Comparison of ENCODE assay signal across 1 cellular context in the genomic region with DNA sequence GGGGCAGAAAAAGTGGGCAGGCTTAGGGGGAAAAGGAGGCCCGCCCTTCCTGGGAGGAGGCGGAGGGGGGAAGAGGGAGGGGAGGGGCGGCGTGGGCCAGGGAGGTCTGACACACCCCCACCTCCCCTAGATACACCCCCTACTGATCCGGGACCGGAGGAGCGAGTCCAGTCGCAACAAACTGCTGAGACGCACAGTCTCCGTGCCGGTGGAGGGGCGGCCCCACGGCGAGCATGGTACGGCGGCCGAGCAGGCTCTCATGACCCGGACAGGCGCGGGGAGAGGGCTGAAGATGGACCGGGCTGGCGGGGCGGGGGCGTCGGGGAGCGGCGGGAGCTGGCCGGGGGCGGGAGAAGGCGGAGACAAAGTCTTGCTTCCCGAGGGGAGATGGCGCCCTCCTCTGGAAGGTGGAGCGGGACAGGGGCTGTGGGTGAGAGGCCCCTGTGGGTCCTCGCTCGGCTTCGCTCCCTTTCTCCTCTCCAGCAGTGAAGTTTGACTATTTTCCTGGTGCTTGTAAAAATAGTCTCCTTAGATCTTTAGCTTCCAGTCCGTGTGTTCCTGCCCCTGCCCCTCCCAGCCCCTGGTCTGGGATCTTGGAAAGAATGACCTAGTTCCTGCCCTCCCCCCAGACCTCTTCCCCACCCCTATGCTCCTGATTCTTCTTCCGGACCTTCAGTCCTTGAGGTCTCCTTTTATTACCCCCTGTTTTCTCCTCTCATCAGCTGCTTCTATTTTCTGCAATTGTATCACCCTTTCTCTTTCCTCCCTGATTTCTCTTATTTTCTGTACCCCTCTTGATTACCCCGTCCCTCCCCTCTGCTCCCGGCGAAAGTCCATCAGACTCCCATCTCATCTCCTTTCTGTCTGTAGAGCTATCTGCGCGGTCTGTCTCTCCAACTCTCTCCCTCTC.
A peak's percentile ranks its signal among the peaks of the same experiment; 100 is the strongest.
TF ChIP-seq lines count a peak whose summit lies in the region.

No MANE protein-coding gene starts in this region.

TF ChIP-seq in HepG2, 621 proteins besides CTCF, POLR2A, EP300 and RAD21 (continued from another document and continues in another):
- TF ChIP-seq, protein P1, sequence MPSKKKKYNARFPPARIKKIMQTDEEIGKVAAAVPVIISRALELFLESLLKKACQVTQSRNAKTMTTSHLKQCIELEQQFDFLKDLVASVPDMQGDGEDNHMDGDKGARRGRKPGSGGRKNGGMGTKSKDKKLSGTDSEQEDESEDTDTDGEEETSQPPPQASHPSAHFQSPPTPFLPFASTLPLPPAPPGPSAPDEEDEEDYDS (CRISPR knock-in tag; IDR thresholded peaks at IDR 0.05), result peak; percentile 28; the same call in 1 of the 2 replicates
- TF ChIP-seq MXI1 (IDR thresholded peaks at IDR 0.05; ENCODE audit: borderline replicate concordance, low read depth, low read length) (peak; percentile 70; the same call in 1 of the 3 replicates), SRSF1 (optimal IDR thresholded peaks at IDR 0.05; ENCODE audit: low read depth, low read length) (peak; percentile 69), HNRNPH1 (optimal IDR thresholded peaks at IDR 0.05; ENCODE audit: low read depth, low read length) (no peak), MIER2 (CRISPR knock-in tag; IDR thresholded peaks at IDR 0.05) (peak; percentile 52; the same call in 1 of the 2 replicates), ZNF382 (CRISPR knock-in tag; IDR thresholded peaks at IDR 0.05; ENCODE audit: borderline replicate concordance) (no peak), TAF15 (IDR thresholded peaks at IDR 0.05; ENCODE audit: low read depth, low read length, poor library complexity, severe bottlenecking) (no peak), TEAD3 (CRISPR knock-in tag; optimal IDR thresholded peaks at IDR 0.05; ENCODE audit: borderline replicate concordance) (peak; percentile 75), MIER3 (CRISPR knock-in tag; IDR thresholded peaks at IDR 0.05; ENCODE audit: borderline replicate concordance) (peak; percentile 42; the same call in 1 of the 2 replicates), KAT2B (IDR thresholded peaks at IDR 0.05; ENCODE audit: borderline replicate concordance, low read depth, low read length) (no peak), NFKB2 (CRISPR knock-in tag; IDR thresholded peaks at IDR 0.05; ENCODE audit: borderline replicate concordance) (peak; percentile 87; the same call in 1 of the 2 replicates), ZFAT (CRISPR knock-in tag; conservative IDR thresholded peaks at IDR 0.05) (no peak), ZNF260 (CRISPR knock-in tag; IDR thresholded peaks at IDR 0.05; ENCODE audit: borderline replicate concordance, low read depth) (no peak), ZNF343 (CRISPR knock-in tag; IDR thresholded peaks at IDR 0.05) (no peak), RFX3 (CRISPR knock-in tag; IDR thresholded peaks at IDR 0.05) (peak; percentile 10; the same call in 1 of the 2 replicates), ZFYVE20 (CRISPR knock-in tag; IDR thresholded peaks at IDR 0.05; ENCODE audit: borderline replicate concordance, low read depth) (no peak), ZNF329 (CRISPR knock-in tag; IDR thresholded peaks at IDR 0.05; ENCODE audit: low read depth) (no peak), ZNF121 (CRISPR knock-in tag; IDR thresholded peaks at IDR 0.05) (0 out of 2 replicates have a peak, but pooled peaks have one; percentile 22), THAP11 (CRISPR knock-in tag; IDR thresholded peaks at IDR 0.05) (peak; percentile 74), ADNP (CRISPR knock-in tag; IDR thresholded peaks at IDR 0.05) (no peak), MED1 (CRISPR knock-in tag; IDR thresholded peaks at IDR 0.05) (peak; percentile 57; the same call in 1 of the 2 replicates), MATR3 (CRISPR knock-in tag; IDR thresholded peaks at IDR 0.05) (no peak), KLF9 (CRISPR knock-in tag; IDR thresholded peaks at IDR 0.05; ENCODE audit: low read depth) (0 out of 2 replicates have a peak, but pooled peaks have one; percentile 19), ATF7-NPFF (CRISPR knock-in tag; IDR thresholded peaks at IDR 0.05; ENCODE audit: low read depth) (peak; percentile 65; the same call in 1 of the 2 replicates), ZNF629 (CRISPR knock-in tag; conservative IDR thresholded peaks at IDR 0.05) (no peak), RFX1 (IDR thresholded peaks at IDR 0.05) (no peak), ZNF256 (CRISPR knock-in tag; conservative IDR thresholded peaks at IDR 0.05) (no peak), ZNF350 (CRISPR knock-in tag; IDR thresholded peaks at IDR 0.05; ENCODE audit: borderline replicate concordance, low read depth) (no peak; the same call in 1 of the 2 replicates), PHF21A (CRISPR knock-in tag; IDR thresholded peaks at IDR 0.05) (no peak), DMAP1 (CRISPR knock-in tag; IDR thresholded peaks at IDR 0.05) (0 out of 2 replicates have a peak, but pooled peaks have one; percentile 68), ETV6 (CRISPR knock-in tag; conservative IDR thresholded peaks at IDR 0.05) (no peak; the same call in 1 of the 2 replicates), ZNF24 (IDR thresholded peaks at IDR 0.05) (no peak), ZC3H13 (CRISPR knock-in tag; IDR thresholded peaks at IDR 0.05) (peak; percentile 41; the same call in 1 of the 2 replicates), TP53 (CRISPR knock-in tag; conservative IDR thresholded peaks at IDR 0.05) (no peak), MBD4 (IDR thresholded peaks at IDR 0.05; ENCODE audit: borderline replicate concordance, low read length) (no peak), PHF20 (CRISPR knock-in tag; IDR thresholded peaks at IDR 0.05) (peak; percentile 70; the same call in 1 of the 2 replicates)
- TF ChIP-seq, protein P2, sequence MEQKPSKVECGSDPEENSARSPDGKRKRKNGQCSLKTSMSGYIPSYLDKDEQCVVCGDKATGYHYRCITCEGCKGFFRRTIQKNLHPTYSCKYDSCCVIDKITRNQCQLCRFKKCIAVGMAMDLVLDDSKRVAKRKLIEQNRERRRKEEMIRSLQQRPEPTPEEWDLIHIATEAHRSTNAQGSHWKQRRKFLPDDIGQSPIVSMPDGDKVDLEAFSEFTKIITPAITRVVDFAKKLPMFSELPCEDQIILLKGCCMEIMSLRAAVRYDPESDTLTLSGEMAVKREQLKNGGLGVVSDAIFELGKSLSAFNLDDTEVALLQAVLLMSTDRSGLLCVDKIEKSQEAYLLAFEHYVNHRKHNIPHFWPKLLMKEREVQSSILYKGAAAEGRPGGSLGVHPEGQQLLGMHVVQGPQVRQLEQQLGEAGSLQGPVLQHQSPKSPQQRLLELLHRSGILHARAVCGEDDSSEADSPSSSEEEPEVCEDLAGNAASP (CRISPR knock-in tag; IDR thresholded peaks at IDR 0.05; ENCODE audit: borderline replicate concordance), result peak; percentile 53
- TF ChIP-seq, protein P3, sequence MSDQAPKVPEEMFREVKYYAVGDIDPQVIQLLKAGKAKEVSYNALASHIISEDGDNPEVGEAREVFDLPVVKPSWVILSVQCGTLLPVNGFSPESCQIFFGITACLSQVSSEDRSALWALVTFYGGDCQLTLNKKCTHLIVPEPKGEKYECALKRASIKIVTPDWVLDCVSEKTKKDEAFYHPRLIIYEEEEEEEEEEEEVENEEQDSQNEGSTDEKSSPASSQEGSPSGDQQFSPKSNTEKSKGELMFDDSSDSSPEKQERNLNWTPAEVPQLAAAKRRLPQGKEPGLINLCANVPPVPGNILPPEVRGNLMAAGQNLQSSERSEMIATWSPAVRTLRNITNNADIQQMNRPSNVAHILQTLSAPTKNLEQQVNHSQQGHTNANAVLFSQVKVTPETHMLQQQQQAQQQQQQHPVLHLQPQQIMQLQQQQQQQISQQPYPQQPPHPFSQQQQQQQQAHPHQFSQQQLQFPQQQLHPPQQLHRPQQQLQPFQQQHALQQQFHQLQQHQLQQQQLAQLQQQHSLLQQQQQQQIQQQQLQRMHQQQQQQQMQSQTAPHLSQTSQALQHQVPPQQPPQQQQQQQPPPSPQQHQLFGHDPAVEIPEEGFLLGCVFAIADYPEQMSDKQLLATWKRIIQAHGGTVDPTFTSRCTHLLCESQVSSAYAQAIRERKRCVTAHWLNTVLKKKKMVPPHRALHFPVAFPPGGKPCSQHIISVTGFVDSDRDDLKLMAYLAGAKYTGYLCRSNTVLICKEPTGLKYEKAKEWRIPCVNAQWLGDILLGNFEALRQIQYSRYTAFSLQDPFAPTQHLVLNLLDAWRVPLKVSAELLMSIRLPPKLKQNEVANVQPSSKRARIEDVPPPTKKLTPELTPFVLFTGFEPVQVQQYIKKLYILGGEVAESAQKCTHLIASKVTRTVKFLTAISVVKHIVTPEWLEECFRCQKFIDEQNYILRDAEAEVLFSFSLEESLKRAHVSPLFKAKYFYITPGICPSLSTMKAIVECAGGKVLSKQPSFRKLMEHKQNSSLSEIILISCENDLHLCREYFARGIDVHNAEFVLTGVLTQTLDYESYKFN (CRISPR knock-in tag; conservative IDR thresholded peaks at IDR 0.05), result no peak
- TF ChIP-seq, protein P4, sequence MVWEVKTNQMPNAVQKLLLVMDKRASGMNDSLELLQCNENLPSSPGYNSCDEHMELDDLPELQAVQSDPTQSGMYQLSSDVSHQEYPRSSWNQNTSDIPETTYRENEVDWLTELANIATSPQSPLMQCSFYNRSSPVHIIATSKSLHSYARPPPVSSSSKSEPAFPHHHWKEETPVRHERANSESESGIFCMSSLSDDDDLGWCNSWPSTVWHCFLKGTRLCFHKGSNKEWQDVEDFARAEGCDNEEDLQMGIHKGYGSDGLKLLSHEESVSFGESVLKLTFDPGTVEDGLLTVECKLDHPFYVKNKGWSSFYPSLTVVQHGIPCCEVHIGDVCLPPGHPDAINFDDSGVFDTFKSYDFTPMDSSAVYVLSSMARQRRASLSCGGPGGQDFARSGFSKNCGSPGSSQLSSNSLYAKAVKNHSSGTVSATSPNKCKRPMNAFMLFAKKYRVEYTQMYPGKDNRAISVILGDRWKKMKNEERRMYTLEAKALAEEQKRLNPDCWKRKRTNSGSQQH (CRISPR knock-in tag; IDR thresholded peaks at IDR 0.05; ENCODE audit: low read depth), result no peak
- TF ChIP-seq, protein P5, sequence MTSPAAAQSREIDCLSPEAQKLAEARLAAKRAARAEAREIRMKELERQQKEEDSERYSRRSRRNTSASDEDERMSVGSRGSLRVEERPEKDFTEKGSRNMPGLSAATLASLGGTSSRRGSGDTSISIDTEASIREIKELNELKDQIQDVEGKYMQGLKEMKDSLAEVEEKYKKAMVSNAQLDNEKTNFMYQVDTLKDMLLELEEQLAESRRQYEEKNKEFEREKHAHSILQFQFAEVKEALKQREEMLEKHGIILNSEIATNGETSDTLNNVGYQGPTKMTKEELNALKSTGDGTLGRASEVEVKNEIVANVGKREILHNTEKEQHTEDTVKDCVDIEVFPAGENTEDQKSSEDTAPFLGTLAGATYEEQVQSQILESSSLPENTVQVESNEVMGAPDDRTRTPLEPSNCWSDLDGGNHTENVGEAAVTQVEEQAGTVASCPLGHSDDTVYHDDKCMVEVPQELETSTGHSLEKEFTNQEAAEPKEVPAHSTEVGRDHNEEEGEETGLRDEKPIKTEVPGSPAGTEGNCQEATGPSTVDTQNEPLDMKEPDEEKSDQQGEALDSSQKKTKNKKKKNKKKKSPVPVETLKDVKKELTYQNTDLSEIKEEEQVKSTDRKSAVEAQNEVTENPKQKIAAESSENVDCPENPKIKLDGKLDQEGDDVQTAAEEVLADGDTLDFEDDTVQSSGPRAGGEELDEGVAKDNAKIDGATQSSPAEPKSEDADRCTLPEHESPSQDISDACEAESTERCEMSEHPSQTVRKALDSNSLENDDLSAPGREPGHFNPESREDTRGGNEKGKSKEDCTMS (CRISPR knock-in tag; conservative IDR thresholded peaks at IDR 0.05), result no peak
- TF ChIP-seq, protein P6, sequence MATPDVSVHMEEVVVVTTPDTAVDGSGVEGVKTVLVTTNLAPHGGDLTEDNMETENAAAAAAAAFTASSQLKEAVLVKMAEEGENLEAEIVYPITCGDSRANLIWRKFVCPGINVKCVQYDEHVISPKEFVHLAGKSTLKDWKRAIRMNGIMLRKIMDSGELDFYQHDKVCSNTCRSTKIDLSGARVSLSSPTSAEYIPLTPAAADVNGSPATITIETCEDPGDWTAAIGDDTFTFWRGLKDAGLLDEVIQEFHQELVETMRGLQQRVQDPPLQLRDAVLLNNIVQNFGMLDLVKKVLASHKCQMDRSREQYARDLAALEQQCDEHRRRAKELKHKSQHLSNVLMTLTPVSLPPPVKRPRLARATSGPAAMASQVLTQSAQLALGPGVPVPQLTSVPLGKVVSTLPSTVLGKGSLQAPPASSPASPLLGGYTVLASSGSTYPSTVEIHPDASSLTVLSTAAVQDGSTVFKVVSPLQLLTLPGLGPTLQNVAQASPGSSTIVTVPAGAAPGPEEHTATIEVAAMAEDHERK (CRISPR knock-in tag; IDR thresholded peaks at IDR 0.05; ENCODE audit: low read depth), result no peak
- TF ChIP-seq, protein P7, sequence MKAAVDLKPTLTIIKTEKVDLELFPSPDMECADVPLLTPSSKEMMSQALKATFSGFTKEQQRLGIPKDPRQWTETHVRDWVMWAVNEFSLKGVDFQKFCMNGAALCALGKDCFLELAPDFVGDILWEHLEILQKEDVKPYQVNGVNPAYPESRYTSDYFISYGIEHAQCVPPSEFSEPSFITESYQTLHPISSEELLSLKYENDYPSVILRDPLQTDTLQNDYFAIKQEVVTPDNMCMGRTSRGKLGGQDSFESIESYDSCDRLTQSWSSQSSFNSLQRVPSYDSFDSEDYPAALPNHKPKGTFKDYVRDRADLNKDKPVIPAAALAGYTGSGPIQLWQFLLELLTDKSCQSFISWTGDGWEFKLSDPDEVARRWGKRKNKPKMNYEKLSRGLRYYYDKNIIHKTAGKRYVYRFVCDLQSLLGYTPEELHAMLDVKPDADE (CRISPR knock-in tag; IDR thresholded peaks at IDR 0.05), result no peak
- TF ChIP-seq, protein P8, sequence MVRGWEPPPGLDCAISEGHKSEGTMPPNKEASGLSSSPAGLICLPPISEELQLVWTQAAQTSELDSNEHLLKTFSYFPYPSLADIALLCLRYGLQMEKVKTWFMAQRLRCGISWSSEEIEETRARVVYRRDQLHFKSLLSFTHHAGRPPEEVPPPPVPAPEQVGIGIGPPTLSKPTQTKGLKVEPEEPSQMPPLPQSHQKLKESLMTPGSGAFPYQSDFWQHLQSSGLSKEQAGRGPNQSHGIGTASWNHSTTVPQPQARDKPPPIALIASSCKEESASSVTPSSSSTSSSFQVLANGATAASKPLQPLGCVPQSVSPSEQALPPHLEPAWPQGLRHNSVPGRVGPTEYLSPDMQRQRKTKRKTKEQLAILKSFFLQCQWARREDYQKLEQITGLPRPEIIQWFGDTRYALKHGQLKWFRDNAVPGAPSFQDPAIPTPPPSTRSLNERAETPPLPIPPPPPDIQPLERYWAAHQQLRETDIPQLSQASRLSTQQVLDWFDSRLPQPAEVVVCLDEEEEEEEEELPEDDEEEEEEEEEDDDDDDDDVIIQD (CRISPR knock-in tag; IDR thresholded peaks at IDR 0.05; ENCODE audit: low read depth), result 0 out of 2 replicates have a peak, but pooled peaks have one; percentile 11
- TF ChIP-seq, protein P9, sequence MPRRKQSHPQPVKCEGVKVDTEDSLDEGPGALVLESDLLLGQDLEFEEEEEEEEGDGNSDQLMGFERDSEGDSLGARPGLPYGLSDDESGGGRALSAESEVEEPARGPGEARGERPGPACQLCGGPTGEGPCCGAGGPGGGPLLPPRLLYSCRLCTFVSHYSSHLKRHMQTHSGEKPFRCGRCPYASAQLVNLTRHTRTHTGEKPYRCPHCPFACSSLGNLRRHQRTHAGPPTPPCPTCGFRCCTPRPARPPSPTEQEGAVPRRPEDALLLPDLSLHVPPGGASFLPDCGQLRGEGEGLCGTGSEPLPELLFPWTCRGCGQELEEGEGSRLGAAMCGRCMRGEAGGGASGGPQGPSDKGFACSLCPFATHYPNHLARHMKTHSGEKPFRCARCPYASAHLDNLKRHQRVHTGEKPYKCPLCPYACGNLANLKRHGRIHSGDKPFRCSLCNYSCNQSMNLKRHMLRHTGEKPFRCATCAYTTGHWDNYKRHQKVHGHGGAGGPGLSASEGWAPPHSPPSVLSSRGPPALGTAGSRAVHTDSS (CRISPR knock-in tag; conservative IDR thresholded peaks at IDR 0.05), result no peak
- TF ChIP-seq, protein P10, sequence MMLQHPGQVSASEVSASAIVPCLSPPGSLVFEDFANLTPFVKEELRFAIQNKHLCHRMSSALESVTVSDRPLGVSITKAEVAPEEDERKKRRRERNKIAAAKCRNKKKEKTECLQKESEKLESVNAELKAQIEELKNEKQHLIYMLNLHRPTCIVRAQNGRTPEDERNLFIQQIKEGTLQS (CRISPR knock-in tag; IDR thresholded peaks at IDR 0.05), result 0 out of 2 replicates have a peak, but pooled peaks have one; percentile 18
